ENCODE assay signal across 25 cellular contexts in genomic region chr5:123579410-123579809, GRCh38.
DNase-seq lines count a peak whose midpoint lies in the region; ATAC-seq, FAIRE-seq and TF ChIP-seq lines count a peak whose summit lies in the region.
"Had no signal": no experiment of that assay in that cellular context is flagged by ENCODE, and none has a peak within 500 bp of the region (broad histone marks: within the 10 kb centered on the region; RNA-seq: fewer than 3 reads in every experiment).

No MANE protein-coding gene starts in this region.

- TF ChIP-seq RAD21 in K562 (CRISPR knock-in tag; conservative IDR thresholded peaks at IDR 0.05 in 1 of 2, IDR thresholded peaks at IDR 0.05 in 1 of 2) = no peak

- in situ Hi-C loops in K562 (cut with MboI) (no loop called here), transverse colon (cut with MboI; ENCODE audit: low pct_ligation_motif_present in 1 of 4, low pct_unique_long_range_greater_than_20kb in 1 of 4, low sequenced_read_pairs in 3 of 4) (loop anchor here in 1 of 4 donors (25.0 kb wide), 1 partner anchor 1067 kb away; no protein-coding TSS in a partner anchor), HAP-1 (cut with MboI; ENCODE audit: low sequenced_read_pairs) (no loop called here)

- TF ChIP-seq EP300 in K562 (IDR thresholded peaks at IDR 0.05; ENCODE audit: low read length) = no peak
- TF ChIP-seq EP300 in transverse colon (IDR thresholded peaks at IDR 0.05; ENCODE audit: low read depth) = no peak

- H3K4me1 ChIP-seq in K562 (replicated peaks in 1 of 2; ENCODE audit: control insufficient read depth in 2 of 2, insufficient read depth in 2 of 2, low read length in 2 of 2) (no peaks in the 10 kb centered on the region), endothelial cell of umbilical vein (ENCODE audit: control insufficient read depth, extremely low read depth, insufficient read depth, low read length) (peaks cover 13% of the 10 kb centered on the region), transverse colon (peaks cover 0 to 41% (median 5%) of the 10 kb centered on the region in 4 donors), HAP-1 (peaks cover 16% of the 10 kb centered on the region)
- H3K4me1 ChIP-seq: A549, Caco-2 had no signal

- H3K9ac ChIP-seq in K562 (ENCODE audit: insufficient read depth in 1 of 2, low read depth in 2 of 2, low read length in 2 of 2) = no peak overlapping the region
- H3K9ac ChIP-seq in endothelial cell of umbilical vein (replicated peaks; ENCODE audit: extremely low read depth, insufficient read depth, low read length) = no peak overlapping the region
- H3K9ac ChIP-seq: BLaER1 treated with 17β-estradiol and CSF1 and Interleukin-3, amounts not matched to agents 10 nM and 100 nM had no signal

- CTCF ChIA-PET in K562 (lab: Yijun Ruan, JAX; ENCODE audit: low intra/inter-chr PET ratio) = no interaction called here
- CTCF ChIA-PET in endothelial cell of umbilical vein (lab: Charles Lee) = interaction anchor here (0.6 kb wide), 1 partner anchor 694 kb away, joined by 3 read pairs; no protein-coding TSS in a partner anchor

- ATAC-seq in K562 (no peak), left colon (peak; percentile 83)
- ATAC-seq: A549, GM23338, PC-3 had no signal

- FAIRE-seq in K562 (lab: Jason Lieb, UNC) (peak; percentile 40), endothelial cell of umbilical vein (lab: Jason Lieb, UNC) (peak; percentile 68)
- FAIRE-seq: A549, G401.6, HTR-8/SVneo had no signal

- H3K27ac ChIP-seq in K562 (ENCODE audit: extremely low read depth, low read depth, low read length) = no peak overlapping the region
- H3K27ac ChIP-seq in endothelial cell of umbilical vein (ENCODE audit: insufficient read depth, low read depth, low read length) = no peak overlapping the region
- peak overlapping the region in 3 of 4 donors; percentile 12 to 44 (median 21) for H3K27ac ChIP-seq in transverse colon
- H3K27ac ChIP-seq: A549; BLaER1 treated with 17β-estradiol and CSF1 and Interleukin-3, amounts not matched to agents 10 nM and 100 nM had no signal

- H3K9me3 ChIP-seq in K562 (replicated peaks; ENCODE audit: control insufficient read depth, insufficient read depth, low read depth, low read length) = no peaks in the 10 kb centered on the region
- H3K9me3 ChIP-seq in endothelial cell of umbilical vein (replicated peaks; ENCODE audit: control insufficient read depth, insufficient read depth, low read length) = no peaks in the 10 kb centered on the region
- no peaks in the 10 kb centered on the region for H3K9me3 ChIP-seq in transverse colon
- no peaks in the 10 kb centered on the region for H3K9me3 ChIP-seq in HAP-1
- H3K9me3 ChIP-seq: A549; BLaER1 treated with 17β-estradiol and CSF1 and Interleukin-3, amounts not matched to agents 10 nM and 100 nM; Caco-2 had no signal

- no peaks in the 10 kb centered on the region for H3K9me1 ChIP-seq in K562 (ENCODE audit: control insufficient read depth, insufficient read depth, low read length)
- no peaks in the 10 kb centered on the region for H3K9me1 ChIP-seq in endothelial cell of umbilical vein (replicated peaks; ENCODE audit: control insufficient read depth, extremely low read depth, insufficient read depth, low read length)

- H2AFZ ChIP-seq in K562 (ENCODE audit: low read depth, low read length) (no peak overlapping the region), endothelial cell of umbilical vein (ENCODE audit: low read depth, low read length) (no peak overlapping the region)
- H2AFZ ChIP-seq: GM23338 had no signal

- TF ChIP-seq POLR2A in K562 (conservative IDR thresholded peaks at IDR 0.05) (no peak), endothelial cell of umbilical vein (IDR thresholded peaks at IDR 0.05; ENCODE audit: low read depth, low read length) (no peak), transverse colon (IDR thresholded peaks at IDR 0.05) (no peak)

- H3K79me2 ChIP-seq in K562 (ENCODE audit: control insufficient read depth, insufficient read depth, low read length) (no peaks in the 10 kb centered on the region), endothelial cell of umbilical vein (ENCODE audit: control insufficient read depth, insufficient read depth, low read length) (peaks cover 2% of the 10 kb centered on the region)

- WGBS in K562 (ENCODE audit: insufficient coverage, low coverage, missing lambda C conversion rate) = 76% methylated on average over 3 of the region's 3 CpGs
- 55 to 65% methylated on average over 3 of the region's 3 CpGs for WGBS in transverse colon (ENCODE audit: low coverage in 1 of 2), 2 donors

- H3K27me3 ChIP-seq in K562 (ENCODE audit: control insufficient read depth in 2 of 2, insufficient read depth in 2 of 2, low read length in 2 of 2) (no peaks in the 10 kb centered on the region), endothelial cell of umbilical vein (ENCODE audit: control insufficient read depth in 2 of 2, insufficient read depth in 2 of 2, low read length in 2 of 2) (no peaks in the 10 kb centered on the region), transverse colon (no peaks in the 10 kb centered on the region), HAP-1 (ENCODE audit: low read depth) (no peaks in the 10 kb centered on the region)
- H3K27me3 ChIP-seq: BLaER1 treated with 17β-estradiol and CSF1 and Interleukin-3, amounts not matched to agents 10 nM and 100 nM had no signal

- no peak for TF ChIP-seq CTCF in K562 (IDR thresholded peaks at IDR 0.05 in 2 of 3, conservative IDR thresholded peaks at IDR 0.05 in 1 of 3; ENCODE audit: insufficient read depth in 2 of 3, low read depth in 1 of 3, low read length in 3 of 3)
- TF ChIP-seq CTCF in endothelial cell of umbilical vein (IDR thresholded peaks at IDR 0.05; ENCODE audit: extremely low read depth in 1 of 2, insufficient read depth in 1 of 2, low read depth in 1 of 2, low read length in 2 of 2) = no peak
- no peak for TF ChIP-seq CTCF in transverse colon (IDR thresholded peaks at IDR 0.05)

- no peaks in the 10 kb centered on the region for H4K20me1 ChIP-seq in K562 (replicated peaks; ENCODE audit: control insufficient read depth, insufficient read depth, low read length)
- H4K20me1 ChIP-seq in endothelial cell of umbilical vein (replicated peaks; ENCODE audit: control insufficient read depth, extremely low read depth, insufficient read depth, low read length) = no peaks in the 10 kb centered on the region

- intact Hi-C loops in K562 (cut with micrococcal nuclease) (no loop called here), endothelial cell of umbilical vein (cut with micrococcal nuclease) (no loop called here), left colon (cut with DNase I, micrococcal nuclease) (no loop called here), transverse colon (cut with DNase I; ENCODE audit: low total_unique reads) (no loop called here)

- H3K4me2 ChIP-seq in K562 (ENCODE audit: insufficient read depth, low read length) (no peak overlapping the region), endothelial cell of umbilical vein (ENCODE audit: insufficient read depth, low read length) (no peak overlapping the region)
- H3K4me2 ChIP-seq: A549; BLaER1 treated with 17β-estradiol and CSF1 and Interleukin-3, amounts not matched to agents 10 nM and 100 nM; GM23338 had no signal

- no TSS peak for BruUV-seq in K562 (replicated peaks; lab: Mats Ljungman, UMichigan)
- no TSS peak for BruUV-seq in endothelial cell of umbilical vein (replicated peaks; lab: Mats Ljungman, UMichigan)

- dilution Hi-C loops in endothelial cell of umbilical vein (cut with MboI; ENCODE audit: extremely low pct_ligation_motif_present, low sequenced_read_pairs) = no loop called here

- H3K36me3 ChIP-seq in K562 (ENCODE audit: control insufficient read depth, insufficient read depth, low read length) (peaks cover 3% of the 10 kb centered on the region; the same call in 1 of the 3 replicates), endothelial cell of umbilical vein (ENCODE audit: control insufficient read depth in 2 of 2, extremely low read depth in 1 of 2, insufficient read depth in 2 of 2, low read length in 2 of 2) (no peaks in the 10 kb centered on the region), transverse colon (peaks cover 0 to 10% (median 4%) of the 10 kb centered on the region in 4 donors), HAP-1 (replicated peaks) (0 out of 2 replicates have a peak, but pooled peaks cover 4% of the 10 kb centered on the region)

- POLR2A ChIA-PET in K562 (lab: Yijun Ruan, JAX) (no interaction called here), endothelial cell of umbilical vein (lab: Charles Lee) (no interaction called here)

- H3K4me3 ChIP-seq in K562 (no peak overlapping the region), endothelial cell of umbilical vein (replicated peaks in 1 of 3; ENCODE audit: insufficient read depth in 1 of 3, low read depth in 1 of 3, low read length in 3 of 3) (no peak overlapping the region), transverse colon (no peak overlapping the region), HAP-1 (no peak overlapping the region)
- H3K4me3 ChIP-seq: A549; BLaER1 treated with 17β-estradiol and CSF1 and Interleukin-3, amounts not matched to agents 10 nM and 100 nM; GM23338 had no signal

- DNase-seq in K562 (ENCODE audit: extremely low read depth in 1 of 4, low spot score in 3 of 4) (no peak), endothelial cell of umbilical vein (ENCODE audit: low read depth, low spot score) (peak; percentile 10), left colon (no peak), transverse colon (no peak), cortex of kidney (lab: John Stamatoyannopoulos, UW) (no peak), HAP-1 (ENCODE audit: low spot score in 2 of 2) (no peak)
- no peak for DNase-seq in activated naive CD4-positive, alpha-beta T cell (lab: John Stamatoyannopoulos, UW)
- DNase-seq: AML-193; Caco-2; CD4-positive, alpha-beta T cell; HCEC 1CT; KBM-7; MV-4-11; NCI-H1105; NCI-H2029; NCI-H446; NCI-H524 treated with DMSO at 0.1 percent for 48 hours; NCI-H774; NK-92 treated with Interleukin-12 subunit alpha and Interleukin-12 subunit beta, amount 100 ng/mL, for 24 hours; PC-3 had no signal

TF ChIP-seq in K562, 482 proteins besides CTCF, POLR2A, EP300 and RAD21 (continues in another document):
- TF ChIP-seq ZNF282 (CRISPR knock-in tag; IDR thresholded peaks at IDR 0.05) (no peak), BRF1 (IDR thresholded peaks at IDR 0.05; ENCODE audit: borderline replicate concordance, extremely low read depth, insufficient read length) (no peak), EGR1 (conservative IDR thresholded peaks at IDR 0.05) (no peak), BDP1 (IDR thresholded peaks at IDR 0.05; ENCODE audit: insufficient read depth, insufficient read length) (no peak), ZNF696 (CRISPR knock-in tag; conservative IDR thresholded peaks at IDR 0.05) (no peak), NR2C1 (IDR thresholded peaks at IDR 0.05) (no peak), NR2C1 (tag; IDR thresholded peaks at IDR 0.05) (no peak)

TF ChIP-seq in endothelial cell of umbilical vein, 7 proteins besides CTCF, POLR2A, EP300 and RAD21 (continues in another document):
- no peak for TF ChIP-seq MAX (IDR thresholded peaks at IDR 0.05; ENCODE audit: insufficient read depth, insufficient read length)
- no peak for TF ChIP-seq FOS (IDR thresholded peaks at IDR 0.05; ENCODE audit: borderline replicate concordance, insufficient read depth, low read length)
- TF ChIP-seq JUN (IDR thresholded peaks at IDR 0.05; ENCODE audit: borderline replicate concordance, insufficient read depth, insufficient read length, low read depth) = no peak
- no peak for TF ChIP-seq MYC (IDR thresholded peaks at IDR 0.05; ENCODE audit: low read depth, low read length)

Comparison
In these comparisons a context has a peak if more than half of its experiments do, and no peak if none do; other contexts are left out.
1. H3K27ac ChIP-seq: peak in transverse colon (3 of 4); none in K562 (single experiment) and endothelial cell of umbilical vein (single experiment).